Comparison of ENCODE assay signal across 1 cellular context in genomic region chr20:1930165-1930564, GRCh38.
TF ChIP-seq lines count a peak whose summit lies in the region.

No MANE protein-coding gene starts in this region.

TF ChIP-seq in A549, 52 proteins besides CTCF, POLR2A, EP300 and RAD21 (continued from another document):
- TF ChIP-seq, protein P1, sequence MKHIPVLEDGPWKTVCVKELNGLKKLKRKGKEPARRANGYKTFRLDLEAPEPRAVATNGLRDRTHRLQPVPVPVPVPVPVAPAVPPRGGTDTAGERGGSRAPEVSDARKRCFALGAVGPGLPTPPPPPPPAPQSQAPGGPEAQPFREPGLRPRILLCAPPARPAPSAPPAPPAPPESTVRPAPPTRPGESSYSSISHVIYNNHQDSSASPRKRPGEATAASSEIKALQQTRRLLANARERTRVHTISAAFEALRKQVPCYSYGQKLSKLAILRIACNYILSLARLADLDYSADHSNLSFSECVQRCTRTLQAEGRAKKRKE (CRISPR knock-in tag; IDR thresholded peaks at IDR 0.05; ENCODE audit: low read depth), result no peak
- no peak for TF ChIP-seq EHF (CRISPR knock-in tag; IDR thresholded peaks at IDR 0.05)
- TF ChIP-seq ZC3H11A (IDR thresholded peaks at IDR 0.05), result no peak
- no peak for TF ChIP-seq RNF2 (IDR thresholded peaks at IDR 0.05; ENCODE audit: borderline replicate concordance, low read depth)
- no peak for TF ChIP-seq NPAS2 (CRISPR knock-in tag; IDR thresholded peaks at IDR 0.05; ENCODE audit: borderline replicate concordance)
- TF ChIP-seq PHF8 (IDR thresholded peaks at IDR 0.05; ENCODE audit: borderline replicate concordance, low read depth), result no peak
- TF ChIP-seq BCL3 (IDR thresholded peaks at IDR 0.05), result no peak
- TF ChIP-seq CBX2 (IDR thresholded peaks at IDR 0.05; ENCODE audit: borderline replicate concordance, low read depth), result no peak
- TF ChIP-seq HDAC2 (IDR thresholded peaks at IDR 0.05), result no peak
- TF ChIP-seq KDM5A (IDR thresholded peaks at IDR 0.05), result no peak
- no peak for TF ChIP-seq FOSL2 (IDR thresholded peaks at IDR 0.05)
- TF ChIP-seq FOSL2 (CRISPR knock-in tag; IDR thresholded peaks at IDR 0.05), result no peak
- no peak for TF ChIP-seq MAFK (IDR thresholded peaks at IDR 0.05; ENCODE audit: partially characterized antibody)
- no peak for TF ChIP-seq USF2 (IDR thresholded peaks at IDR 0.05)
- no peak for TF ChIP-seq FOSB (CRISPR knock-in tag; IDR thresholded peaks at IDR 0.05)
- no peak for TF ChIP-seq HEYL (CRISPR knock-in tag; IDR thresholded peaks at IDR 0.05)
- TF ChIP-seq, protein P2, sequence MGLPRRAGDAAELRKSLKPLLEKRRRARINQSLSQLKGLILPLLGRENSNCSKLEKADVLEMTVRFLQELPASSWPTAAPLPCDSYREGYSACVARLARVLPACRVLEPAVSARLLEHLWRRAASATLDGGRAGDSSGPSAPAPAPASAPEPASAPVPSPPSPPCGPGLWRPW (IDR thresholded peaks at IDR 0.05), result no peak
- no peak for TF ChIP-seq ELK1 (IDR thresholded peaks at IDR 0.05; ENCODE audit: low read depth, low read length)
- no peak for TF ChIP-seq CHD2 (IDR thresholded peaks at IDR 0.05; ENCODE audit: low read length, partially characterized antibody)
- TF ChIP-seq JUN (IDR thresholded peaks at IDR 0.05), result no peak
